15 cellular contexts compared by ENCODE assay signal in the genomic region with DNA sequence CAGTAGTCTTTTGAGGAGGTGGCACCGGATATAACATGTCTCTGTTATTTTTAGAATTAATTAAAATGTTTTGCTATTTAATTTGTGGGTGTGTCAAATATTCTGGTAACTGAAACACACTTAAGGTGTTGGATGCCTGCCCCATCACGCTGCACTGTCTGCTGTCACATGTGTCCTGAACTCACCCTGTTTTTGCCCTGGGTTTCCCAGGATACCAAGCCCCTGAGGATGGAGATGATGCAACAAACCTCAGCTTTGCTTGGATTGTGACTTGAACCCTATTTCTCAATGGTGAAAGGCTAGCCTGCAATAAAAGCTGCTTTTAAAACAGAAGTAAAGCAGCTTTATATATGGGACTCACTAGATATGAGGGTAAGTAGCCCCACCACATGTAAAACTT. TPM values are rescaled to one million over a fixed set of nuclear protein-coding genes. Genes with fewer than 3 reads are reported as not detected.
DNase-seq lines count a peak whose midpoint lies in the region; ATAC-seq and TF ChIP-seq lines count a peak whose summit lies in the region.
"Had no signal": no experiment of that assay in that cellular context is flagged by ENCODE, and none has a peak within 500 bp of the region (broad histone marks: within the 10 kb centered on the region; RNA-seq: fewer than 3 reads in every experiment).

No MANE protein-coding gene starts in this region.

- peaks cover 17% of the 10 kb centered on the region for H3K4me1 ChIP-seq in psoas muscle
- H3K4me1 ChIP-seq: body of pancreas had no signal

- no peaks in the 10 kb centered on the region for H3K9me3 ChIP-seq in psoas muscle
- H3K9me3 ChIP-seq: body of pancreas had no signal

- intact Hi-C loops in psoas muscle (cut with DNase I) = no loop called here

- H3K27me3 ChIP-seq in psoas muscle (ENCODE audit: insufficient read depth in 3 of 3, low read length in 2 of 3) = no peaks in the 10 kb centered on the region
- H3K27me3 ChIP-seq: body of pancreas had no signal

- WGBS in psoas muscle, 3 donors = 45 to 68% (median 50%) methylated on average over 2 of the region's 2 CpGs

- no peak overlapping the region for H3K4me3 ChIP-seq in fibroblast of mammary gland (ENCODE audit: control insufficient read depth, low read depth, low read length)
- H3K4me3 ChIP-seq in psoas muscle = no peak overlapping the region
- H3K4me3 ChIP-seq: body of pancreas had no signal

- H3K27ac ChIP-seq in psoas muscle = no peak overlapping the region
- H3K27ac ChIP-seq: body of pancreas, C4-2B had no signal

- TF ChIP-seq CTCF in fibroblast of mammary gland (conservative IDR thresholded peaks at IDR 0.05; ENCODE audit: control insufficient read depth, insufficient read depth, low read depth, low read length) (no peak), psoas muscle (IDR thresholded peaks at IDR 0.05) (no peak)

- peaks cover 18 to 71% of the 10 kb centered on the region in 2 donors for H3K36me3 ChIP-seq in psoas muscle (ENCODE audit: insufficient read depth in 1 of 2, low read depth in 1 of 2)

- DNase-seq in EL (peak; percentile 42), NCI-H69 (lab: John Stamatoyannopoulos, UW) (peak; percentile 56), fibroblast of mammary gland (ENCODE audit: low read depth) (peak; percentile 89), psoas muscle (peak; percentile 60 to 80), Kasumi-1 (lab: John Stamatoyannopoulos, UW) (no peak), CD1c-positive myeloid dendritic cell (ENCODE audit: extremely low spot score) (no peak)
- DNase-seq: activated CD4-positive, alpha-beta T cell treated with anti-CD3 and anti-CD28 coated beads, Interleukin-2, amount 50 U/mL, for 1 hour; body of pancreas; NCI-H2081 treated with DMSO at 0.1 percent for 48 hours; stimulated activated CD4-positive, alpha-beta T cell treated with anti-CD3 and anti-CD28 coated beads, Interleukin-4, amount 100 ng/mL, for 24 hours; stimulated activated naive CD8-positive, alpha-beta T cell treated with anti-CD3 and anti-CD28 coated beads, Interleukin-15, Interleukin-2, amounts not matched to agents 100 U/mL and 50 U/mL, for 24 hours; T-helper 2 cell had no signal

- ATAC-seq in psoas muscle = peak in 2 of 4 donors; percentile 36 to 48
- ATAC-seq in GM18870 (IDR thresholded peaks at IDR 0.05; ENCODE audit: unreplicated experiment) = no peak
- no peak for ATAC-seq in SK-N-SH treated with all-trans-retinoic acid at 6 μM for 48 hours
- ATAC-seq: body of pancreas; stimulated activated naive CD8-positive, alpha-beta T cell treated with anti-CD3 and anti-CD28 coated beads, Interleukin-15, Interleukin-2, amounts not matched to agents 100 U/mL and 50 U/mL, for 24 hours had no signal

TF ChIP-seq in SK-N-SH treated with all-trans-retinoic acid at 6 μM for 48 hours, 23 proteins besides CTCF, POLR2A, EP300 and RAD21:
- TF ChIP-seq OSR1 (CRISPR knock-in tag; IDR thresholded peaks at IDR 0.05) (no peak), RARB (CRISPR knock-in tag; IDR thresholded peaks at IDR 0.05) (no peak), ARNTL (CRISPR knock-in tag; IDR thresholded peaks at IDR 0.05; ENCODE audit: borderline replicate concordance, low read depth) (no peak), CSDC2 (CRISPR knock-in tag; IDR thresholded peaks at IDR 0.05) (no peak), GLIS3 (CRISPR knock-in tag; IDR thresholded peaks at IDR 0.05) (no peak), TSHZ2 (CRISPR knock-in tag; IDR thresholded peaks at IDR 0.05) (no peak), CSRNP3 (CRISPR knock-in tag; IDR thresholded peaks at IDR 0.05) (no peak)

RNA-seq across cellular contexts. Expression of gene DUSP14, which starts 11.5 kb away (rescaled TPM):
- 10 to 100 TPM in 3 of 4 donors, 1 to 10 TPM in 1; 9.3 to 21.5 (median 14.0) TPM for total RNA-seq in psoas muscle
- polyA plus RNA-seq in psoas muscle = 10 to 100 TPM in 2 of 3 donors, 1 to 10 TPM in 1; 9.4 to 32.1 (median 11.6) TPM

Comparison
In these comparisons a context has a peak if more than half of its experiments do, and no peak if none do; other contexts are left out.
1. DNase-seq: peak in EL (single experiment), NCI-H69 (single experiment), fibroblast of mammary gland (single experiment) and psoas muscle (2 of 2); none in Kasumi-1 (0 of 2) and CD1c-positive myeloid dendritic cell (single experiment).